Comparison of ENCODE assay signal across 10 cellular contexts in genomic region chr19:677201-677600, GRCh38. TPM values are rescaled to one million over a fixed set of nuclear protein-coding genes. Genes with fewer than 3 reads are reported as not detected.
DNase-seq lines count a peak whose midpoint lies in the region; FAIRE-seq and TF ChIP-seq lines count a peak whose summit lies in the region.
"Had no signal": no experiment of that assay in that cellular context is flagged by ENCODE, and none has a peak within 500 bp of the region (broad histone marks: within the 10 kb centered on the region; RNA-seq: fewer than 3 reads in every experiment).

No MANE protein-coding gene starts in this region.

- H3K4me1 ChIP-seq in kidney (ENCODE audit: control insufficient read depth in 1 of 2, insufficient read depth in 1 of 2, low read depth in 1 of 2, low read length in 2 of 2) (peaks cover 0 to 19% of the 10 kb centered on the region in 2 donors), testis (peaks cover 44% of the 10 kb centered on the region), BE2C (no peaks in the 10 kb centered on the region)

- H3K9ac ChIP-seq in kidney (ENCODE audit: low read length in 2 of 2) = no peak overlapping the region

- H3K36me3 ChIP-seq in kidney (ENCODE audit: control insufficient read depth in 1 of 2, insufficient read depth in 2 of 2, low read length in 2 of 2) (no peaks in the 10 kb centered on the region), testis (ENCODE audit: low read depth, missing control alignments) (no peaks in the 10 kb centered on the region), BE2C (no peaks in the 10 kb centered on the region)

- H3K9me3 ChIP-seq in kidney (ENCODE audit: control insufficient read depth in 1 of 2, low read length in 2 of 2) (no peaks in the 10 kb centered on the region), testis (no peaks in the 10 kb centered on the region), BE2C (no peaks in the 10 kb centered on the region; the same call in 1 of the 2 replicates)

- WGBS in testis, 2 donors = 34 to 55% methylated on average over 4 to 14 of the region's 15 CpGs

- H3K27me3 ChIP-seq in testis (no peaks in the 10 kb centered on the region), BE2C (peaks cover 25% of the 10 kb centered on the region)

- H3K27ac ChIP-seq in kidney (ENCODE audit: low read depth in 2 of 2, low read length in 2 of 2) (peak overlapping the region; percentile 67 to 71), testis (peak overlapping the region; percentile 69 to 86)

- intact Hi-C loops in kidney (cut with DNase I) (no loop called here), testis (cut with DNase I; ENCODE audit: low total_unique reads) (no loop called here)

- TF ChIP-seq CTCF in kidney (IDR thresholded peaks at IDR 0.05; ENCODE audit: borderline replicate concordance, extremely low read depth, insufficient read depth) = no peak
- no peak for TF ChIP-seq CTCF in testis (IDR thresholded peaks at IDR 0.05)
- TF ChIP-seq CTCF in BE2C (IDR thresholded peaks at IDR 0.05; ENCODE audit: low read depth, low read length) = no peak

- FAIRE-seq in kidney (lab: Jason Lieb, UNC) = no peak

- peak; percentile 76 for DNase-seq in HPDE6-E6E7 (ENCODE audit: extremely low spot score)
- peak; percentile 95 for DNase-seq in astrocyte of the hippocampus (ENCODE audit: low read depth, low spot score)
- DNase-seq in kidney = peak; percentile 94
- peak; percentile 58 for DNase-seq in testis
- DNase-seq in BE2C = no peak
- no peak for DNase-seq in GF-D8 (lab: John Stamatoyannopoulos, UW)
- no peak for DNase-seq in HuH-7 (ENCODE audit: low spot score)
- no peak for DNase-seq in NK-92 treated with Interleukin-12 subunit alpha and Interleukin-12 subunit beta, amount 100 ng/mL, for 24 hours (lab: John Stamatoyannopoulos, UW)
- DNase-seq: MV-4-11, natural killer cell had no signal

- H3K4me3 ChIP-seq in kidney (ENCODE audit: low read length in 2 of 2) (peak overlapping the region in 1 of 2 donors; percentile 66), testis (peak overlapping the region; percentile 51 to 52), BE2C (ENCODE audit: low read depth, low read length) (no peak overlapping the region)

- TF ChIP-seq POLR2A in testis (IDR thresholded peaks at IDR 0.05) = no peak

RNA-seq across cellular contexts. Expression of gene FSTL3, which starts 1.0 kb away (rescaled TPM):
- total RNA-seq in kidney (63.0 TPM), testis (100 to 1,000 TPM; 343 to 397 TPM)
- polyA plus RNA-seq in kidney (ENCODE audit: insufficient read depth, low read depth, low replicate concordance) (23.9 TPM), testis (ENCODE audit: insufficient read depth, low read depth, low replicate concordance) (98.6 TPM)
- 5.4 TPM for polyA plus RNA-seq in BE2C (2012; ENCODE audit: insufficient read depth, insufficient read length, low read depth)

RNA-seq across cellular contexts. Expression of gene RNF126, which starts 14.2 kb away (rescaled TPM):
- 38.0 TPM for total RNA-seq in kidney
- 33.3 TPM for polyA plus RNA-seq in kidney (ENCODE audit: insufficient read depth, low read depth, low replicate concordance)
- total RNA-seq in testis = 100 to 1,000 TPM; 148 to 158 TPM
- polyA plus RNA-seq in testis (ENCODE audit: insufficient read depth, low read depth, low replicate concordance) = 107 TPM
- 208 TPM for polyA plus RNA-seq in BE2C (2012; ENCODE audit: insufficient read depth, insufficient read length, low read depth)

RNA-seq across cellular contexts. Expression of gene PRSS57, which starts 18.1 kb away (rescaled TPM):
- total RNA-seq in kidney (not detected), testis (not detected)
- polyA plus RNA-seq in kidney (ENCODE audit: insufficient read depth, low read depth, low replicate concordance) (not detected), testis (ENCODE audit: insufficient read depth, low read depth, low replicate concordance) (not detected)
- polyA plus RNA-seq in BE2C (2012; ENCODE audit: insufficient read depth, insufficient read length, low read depth) = 1.0 TPM

RNA-seq across cellular contexts. Expression of gene PALM, which starts 31.5 kb away (rescaled TPM):
- total RNA-seq in kidney (49.4 TPM), testis (10 to 100 TPM; 35.5 to 47.8 TPM)
- polyA plus RNA-seq in kidney (ENCODE audit: insufficient read depth, low read depth, low replicate concordance) (92.3 TPM), testis (ENCODE audit: insufficient read depth, low read depth, low replicate concordance) (46.4 TPM)
- polyA plus RNA-seq in BE2C (2012; ENCODE audit: insufficient read depth, insufficient read length, low read depth) = 39.2 TPM

RNA-seq across cellular contexts. Expression of gene FGF22, which starts 37.5 kb away (rescaled TPM):
- total RNA-seq in kidney (0.19 TPM), testis (1 to 10 TPM; 1.8 to 3.1 TPM)
- polyA plus RNA-seq in kidney (ENCODE audit: insufficient read depth, low read depth, low replicate concordance) (0.71 TPM), testis (ENCODE audit: insufficient read depth, low read depth, low replicate concordance) (2.6 TPM)
- 3.8 TPM for polyA plus RNA-seq in BE2C (2012; ENCODE audit: insufficient read depth, insufficient read length, low read depth)

Comparison
In these comparisons a context has a peak if more than half of its experiments do, and no peak if none do; other contexts are left out.
1. DNase-seq: peak in HPDE6-E6E7 (single experiment), astrocyte of the hippocampus (single experiment), kidney (single experiment) and testis (single experiment); none in BE2C (single experiment), GF-D8 (single experiment), HuH-7 (single experiment) and NK-92 treated with Interleukin-12 subunit alpha and Interleukin-12 subunit beta, amount 100 ng/mL, for 24 hours (single experiment).